Comparison of ENCODE assay signal across 8 cellular contexts in the genomic region with DNA sequence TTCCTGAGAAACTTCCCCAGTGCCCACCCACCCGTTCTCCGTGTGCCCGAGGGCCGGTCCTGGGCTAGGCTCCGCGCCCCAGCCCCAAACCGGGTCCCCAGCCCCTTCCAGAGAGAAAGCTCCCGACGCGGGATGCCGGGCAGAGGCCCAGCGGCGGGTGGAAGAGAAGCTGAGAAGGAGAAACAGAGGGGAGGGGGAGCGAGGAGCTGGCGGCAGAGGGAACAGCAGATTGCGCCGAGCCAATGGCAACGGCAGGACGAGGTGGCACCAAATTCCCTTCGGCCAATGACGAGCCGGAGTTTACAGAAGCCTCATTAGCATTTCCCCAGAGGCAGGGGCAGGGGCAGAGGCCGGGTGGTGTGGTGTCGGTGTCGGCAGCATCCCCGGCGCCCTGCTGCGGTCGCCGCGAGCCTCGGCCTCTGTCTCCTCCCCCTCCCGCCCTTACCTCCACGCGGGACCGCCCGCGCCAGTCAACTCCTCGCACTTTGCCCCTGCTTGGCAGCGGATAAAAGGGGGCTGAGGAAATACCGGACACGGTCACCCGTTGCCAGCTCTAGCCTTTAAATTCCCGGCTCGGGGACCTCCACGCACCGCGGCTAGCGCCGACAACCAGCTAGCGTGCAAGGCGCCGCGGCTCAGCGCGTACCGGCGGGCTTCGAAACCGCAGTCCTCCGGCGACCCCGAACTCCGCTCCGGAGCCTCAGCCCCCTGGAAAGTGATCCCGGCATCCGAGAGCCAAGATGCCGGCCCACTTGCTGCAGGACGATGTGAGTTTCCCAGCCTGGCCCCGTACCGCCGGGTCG. TPM values are rescaled to one million over a fixed set of nuclear protein-coding genes. Genes with fewer than 3 reads are reported as not detected.
A peak's percentile ranks its signal among the peaks of the same experiment; 100 is the strongest.
DNase-seq lines count a peak whose midpoint lies in the region; ATAC-seq lines count a peak whose summit lies in the region.

TSS of gene SCD (plus strand) at position 469 of the 803 bp plus-strand sequence. CDS start at position 741, 272 bp downstream.

- H3K36me3 Mint-ChIP-seq in effector memory CD8-positive, alpha-beta T cell (ENCODE audit: insufficient read depth), result no peaks in the 10 kb centered on the region
- peaks cover 2% of the 10 kb centered on the region for H3K36me3 Mint-ChIP-seq in memory B cell

- peak within 1 kb of the TSS; percentile 77 to 83 for H3K4me3 Mint-ChIP-seq in effector memory CD8-positive, alpha-beta T cell
- peak within 1 kb of the TSS; percentile 78 for H3K4me3 Mint-ChIP-seq in memory B cell

- H3K9me3 Mint-ChIP-seq in effector memory CD8-positive, alpha-beta T cell, result no peaks in the 10 kb centered on the region
- no peaks in the 10 kb centered on the region for H3K9me3 Mint-ChIP-seq in memory B cell

- POLR2A ChIA-PET in activated CD8-positive, alpha-beta memory T cell treated with anti-CD3 and anti-CD28 coated beads for 36 hours (lab: Charles Lee), result interaction anchor here (0.9 to 4.1 kb wide), 7 partner anchors 17 to 163 kb away, joined by 3 to 74 read pairs (median 4); no protein-coding TSS in a partner anchor

- no peaks in the 10 kb centered on the region for H3K27me3 Mint-ChIP-seq in effector memory CD8-positive, alpha-beta T cell
- no peaks in the 10 kb centered on the region for H3K27me3 Mint-ChIP-seq in memory B cell

- ATAC-seq in GM21367 (IDR thresholded peaks at IDR 0.05; ENCODE audit: unreplicated experiment), result peak; percentile 82
- ATAC-seq in effector memory CD8-positive, alpha-beta T cell (replicated peaks), result peak; percentile 90
- peak; percentile 91 for ATAC-seq in memory B cell (ENCODE audit: low read depth)

- H3K4me1 Mint-ChIP-seq in effector memory CD8-positive, alpha-beta T cell (ENCODE audit: low read depth in 2 of 2), result peaks cover 27 to 33% of the 10 kb centered on the region in 2 donors
- H3K4me1 Mint-ChIP-seq in memory B cell, result peaks cover 16% of the 10 kb centered on the region

- H3K27ac Mint-ChIP-seq in effector memory CD8-positive, alpha-beta T cell, result peak within 1 kb of the TSS; percentile 41 to 71
- peak within 1 kb of the TSS; percentile 39 for H3K27ac Mint-ChIP-seq in memory B cell

- DNase-seq in COLO668 (lab: John Stamatoyannopoulos, UW; ENCODE audit: unreplicated experiment) (peak; percentile 83), HT1080 (ENCODE audit: low read depth) (peak; percentile 96), NOMO-1 (lab: John Stamatoyannopoulos, UW; ENCODE audit: unreplicated experiment in 2 of 2) (peak; percentile 97 to 98), memory B cell (ENCODE audit: low spot score in 2 of 2) (peak; percentile 66 to 68)
- DNase-seq in effector memory CD8-positive, alpha-beta T cell, result peak; percentile 65 to 78 (median 75)
- peak; percentile 50 for DNase-seq in stimulated activated CD8-positive, alpha-beta memory T cell treated with anti-CD3 and anti-CD28 coated beads, Interleukin-12 subunit alpha, Interleukin-12 subunit beta, amount 100 ng/mL, for 1 hour (ENCODE audit: low read depth)

- CTCF ChIA-PET in activated CD8-positive, alpha-beta memory T cell treated with anti-CD3 and anti-CD28 coated beads for 36 hours (lab: Charles Lee), result interaction anchor here (1.0 to 3.4 kb wide), 5 partner anchors 24 to 188 kb away, joined by 3 to 38 read pairs (median 12); partner anchors contain the start of gene HIF1AN

RNA-seq across cellular contexts. Expression of gene SCD, which starts in this region (rescaled TPM):
- 149 and 198 TPM in 2 replicates for total RNA-seq in HT1080 (2014; rRNA removed; shearing (Covaris generic))
- 182 and 229 TPM in 2 replicates for polyA plus RNA-seq in HT1080 (2015; cell fraction: cytosol; rRNA removed)
- 306 and 307 TPM in 2 replicates for polyA plus RNA-seq in HT1080 (2015; cell fraction: nucleus; rRNA removed)
- total RNA-seq in activated CD8-positive, alpha-beta memory T cell treated with anti-CD3 and anti-CD28 coated beads for 36 hours, result 100 to 1,000 TPM; 151 to 153 TPM

Comparison
In these comparisons a context has a peak if more than half of its experiments do, and no peak if none do; other contexts are left out.
1. Peak in every context shown above with its lines: DNase-seq and ATAC-seq.